In genomic region chr11:66470015-66470414, GRCh38 we compare ENCODE assay signal across 1 cellular context.
TF ChIP-seq lines count a peak whose summit lies in the region.

No MANE protein-coding gene starts in this region.

TF ChIP-seq in GM23338, 12 proteins besides CTCF, POLR2A, EP300 and RAD21:
- TF ChIP-seq ETS1 (IDR thresholded peaks at IDR 0.05): no peak
- no peak for TF ChIP-seq STAT1 (IDR thresholded peaks at IDR 0.05; ENCODE audit: unreplicated experiment)
- no peak for TF ChIP-seq EZH2phosphoT487 (IDR thresholded peaks at IDR 0.05; ENCODE audit: unreplicated experiment)
- no peak for TF ChIP-seq JUNB (IDR thresholded peaks at IDR 0.05; ENCODE audit: unreplicated experiment)
- TF ChIP-seq REST (IDR thresholded peaks at IDR 0.05; ENCODE audit: unreplicated experiment): no peak
- no peak for TF ChIP-seq CREB1 (CRISPR knock-in tag; IDR thresholded peaks at IDR 0.05; ENCODE audit: low read depth)
